26 cellular contexts compared by ENCODE assay signal in genomic region chr21:29641635-29642550, GRCh38.
"Had no signal": no experiment of that assay in that cellular context is flagged by ENCODE, and none has a peak within 500 bp of the region (broad histone marks: within the 10 kb centered on the region; RNA-seq: fewer than 3 reads in every experiment).

No MANE protein-coding gene starts in this region.

- H3K36me3 Mint-ChIP-seq: activated naive CD4-positive, alpha-beta T cell treated with anti-CD3 and anti-CD28 coated beads, Interleukin-2, amount 10 ng/mL, durations not matched to agents 7 days and 5 days had no signal

- H3K27me3 ChIP-seq: adrenal gland had no signal

- H3K36me3 ChIP-seq: adrenal gland had no signal

- H3K9me3 ChIP-seq: adrenal gland had no signal

- ATAC-seq: activated CD4-positive, alpha-beta T cell treated with anti-CD3 and anti-CD28 coated beads for 36 hours; activated CD8-positive, alpha-beta T cell treated with anti-CD3 and anti-CD28 coated beads for 36 hours; activated T-cell treated with anti-CD3 and anti-CD28 coated beads, Interleukin-2, amount 50 U/mL, for 72 hours; PC-3 had no signal

- H3K4me3 Mint-ChIP-seq: activated CD4-positive, alpha-beta T cell treated with anti-CD3 and anti-CD28 coated beads for 36 hours; activated CD8-positive, alpha-beta T cell treated with anti-CD3 and anti-CD28 coated beads for 36 hours; activated naive CD4-positive, alpha-beta T cell treated with anti-CD3 and anti-CD28 coated beads, Interleukin-2, amount 10 ng/mL, durations not matched to agents 7 days and 5 days; activated naive CD8-positive, alpha-beta T cell treated with anti-CD3 and anti-CD28 coated beads, Interleukin-2, amount 10 ng/mL, durations not matched to agents 7 days and 5 days; activated T-cell treated with anti-CD3 and anti-CD28 coated beads, Interleukin-2, amount 50 U/mL, for 72 hours had no signal

- H3K27ac Mint-ChIP-seq: activated CD4-positive, alpha-beta T cell treated with anti-CD3 and anti-CD28 coated beads for 36 hours; activated CD8-positive, alpha-beta T cell treated with anti-CD3 and anti-CD28 coated beads for 36 hours; activated naive CD4-positive, alpha-beta T cell treated with anti-CD3 and anti-CD28 coated beads, Interleukin-2, amount 10 ng/mL, durations not matched to agents 7 days and 5 days; activated naive CD8-positive, alpha-beta T cell treated with anti-CD3 and anti-CD28 coated beads, Interleukin-2, amount 10 ng/mL, durations not matched to agents 7 days and 5 days; activated T-cell treated with anti-CD3 and anti-CD28 coated beads, Interleukin-2, amount 50 U/mL, for 72 hours; activated T-helper 2 cell treated with anti-CD3 and anti-CD28 coated beads, Interferon-gamma antibody, Interleukin-2, Interleukin-4, amounts not matched to agents 10 μg/mL and 5 μg/mL and 100 μg/mL, durations not matched to agents 14 hours and 24 hours and 36 hours had no signal

- H3K27ac ChIP-seq: adrenal gland had no signal

- DNase-seq: activated CD4-positive, alpha-beta T cell treated with anti-CD3 and anti-CD28 coated beads for 36 hours; activated CD4-positive, CD25-positive, alpha-beta regulatory T cell; activated CD8-positive, alpha-beta memory T cell treated with anti-CD3 and anti-CD28 coated beads, Interleukin-2, amount 50 U/mL, for 4 hours; activated CD8-positive, alpha-beta T cell treated with anti-CD3 and anti-CD28 coated beads for 36 hours; activated gamma-delta T cell treated with Interleukin-2 at 50 U/mL for 16 hours; activated naive CD4-positive, alpha-beta T cell treated with anti-CD3 and anti-CD28 coated beads, Interleukin-2, amount 10 ng/mL, durations not matched to agents 7 days and 5 days; activated naive CD8-positive, alpha-beta T cell treated with anti-CD3 and anti-CD28 coated beads, Interleukin-2, amount 10 ng/mL, durations not matched to agents 7 days and 5 days; activated T-cell treated with anti-CD3 and anti-CD28 coated beads, Interleukin-2, amount 50 U/mL, for 72 hours; adrenal gland; anterior cingulate cortex; central memory CD4-positive, alpha-beta T cell; Karpas-422; NCI-H1048; NCI-H146; NCI-H187 treated with DMSO at 0.1 percent for 48 hours; NCI-H2081 treated with DMSO at 0.1 percent for 48 hours; NCI-H2171; NCI-H2227 treated with DMSO at 0.1 percent for 48 hours; NCI-H526; NCI-H774; NK-92 treated with Interleukin-12 subunit alpha and Interleukin-12 subunit beta, amount 100 ng/mL, for 24 hours; PC-3; SHP77 treated with DMSO at 0.1 percent for 48 hours; T-helper 2 cell; T1000 had no signal

- H3K4me1 ChIP-seq: adrenal gland had no signal

- H3K4me3 ChIP-seq: adrenal gland had no signal

- H3K9me3 Mint-ChIP-seq: activated CD8-positive, alpha-beta T cell treated with anti-CD3 and anti-CD28 coated beads for 36 hours; activated naive CD4-positive, alpha-beta T cell treated with anti-CD3 and anti-CD28 coated beads, Interleukin-2, amount 10 ng/mL, durations not matched to agents 7 days and 5 days; activated naive CD8-positive, alpha-beta T cell treated with anti-CD3 and anti-CD28 coated beads, Interleukin-2, amount 10 ng/mL, durations not matched to agents 7 days and 5 days; activated T-helper 2 cell treated with anti-CD3 and anti-CD28 coated beads, Interferon-gamma antibody, Interleukin-2, Interleukin-4, amounts not matched to agents 10 μg/mL and 5 μg/mL and 100 μg/mL, durations not matched to agents 14 hours and 24 hours and 36 hours had no signal

- H3K4me1 Mint-ChIP-seq: activated naive CD4-positive, alpha-beta T cell treated with anti-CD3 and anti-CD28 coated beads, Interleukin-2, amount 10 ng/mL, durations not matched to agents 7 days and 5 days had no signal
